In the genomic region with DNA sequence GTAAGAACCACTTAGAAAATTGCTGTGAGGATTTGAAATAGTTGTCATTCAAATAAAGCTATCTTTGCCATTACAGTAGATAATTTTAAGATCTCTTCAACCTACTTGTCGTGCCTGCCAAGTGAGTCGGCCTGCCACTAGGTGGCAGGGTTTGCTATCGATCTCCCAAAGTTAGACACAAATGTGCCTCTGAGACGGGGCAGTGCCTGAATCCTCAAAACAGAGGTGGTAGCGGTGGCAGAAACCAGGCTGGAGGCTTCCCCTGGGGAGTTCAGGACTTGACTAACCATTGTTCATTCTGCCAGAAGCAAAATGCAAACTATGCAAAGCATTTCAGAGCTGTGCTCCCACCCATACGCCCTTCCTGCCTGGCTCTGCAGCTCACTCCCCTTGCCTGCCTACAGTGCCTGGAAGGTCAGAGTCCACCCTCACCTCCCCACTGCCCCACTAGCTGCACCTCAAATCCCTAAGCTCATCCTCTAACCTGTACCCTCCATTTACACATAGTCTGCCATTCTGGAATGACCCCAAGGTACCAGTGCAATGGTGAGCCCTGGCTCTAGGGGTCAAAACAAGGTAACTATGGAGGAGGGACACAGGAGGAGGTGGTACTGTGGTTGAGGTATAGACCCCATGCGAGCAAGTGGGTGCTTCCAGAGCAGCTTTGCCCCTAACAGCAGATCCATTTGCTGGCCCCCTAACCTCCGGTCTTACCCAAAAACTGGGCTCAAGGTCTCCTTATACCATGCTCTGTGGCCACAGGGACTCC, we compare ENCODE assay signal across 8 cellular contexts.
DNase-seq lines count a peak whose midpoint lies in the region; ATAC-seq and TF ChIP-seq lines count a peak whose summit lies in the region.

No MANE protein-coding gene starts in this region.

- H3K9me2 ChIP-seq in PC-3 (replicated peaks; ENCODE audit: low read length) = no peaks in the 10 kb centered on the region

- no peaks in the 10 kb centered on the region for H4K20me1 ChIP-seq in PC-3 (ENCODE audit: low read length)

- TF ChIP-seq CTCF in PC-3 (conservative IDR thresholded peaks at IDR 0.05; ENCODE audit: low read depth, low read length) (peak; percentile 93), suprapubic skin (IDR thresholded peaks at IDR 0.05) (peak; percentile 70 to 86)

- no peaks in the 10 kb centered on the region for H3F3A ChIP-seq in PC-3 (ENCODE audit: low read length, unreplicated experiment)

- BruUV-seq in PC-3 (replicated peaks; lab: Mats Ljungman, UMichigan) = no TSS peak

- no peak overlapping the region for H3K4me3 Mint-ChIP-seq in activated T-cell treated with anti-CD3 and anti-CD28 coated beads, Interleukin-2, amount 50 U/mL, for 72 hours

- DNase-seq in DMS53 treated with DMSO at 0.1 percent for 48 hours (lab: John Stamatoyannopoulos, UW; ENCODE audit: unreplicated experiment) (peak; percentile 69), HuH-7 (ENCODE audit: low spot score) (peak; percentile 76), PC-3 (peak; percentile 86), fibroblast of the conjunctiva (ENCODE audit: low read depth) (peak; percentile 64), nucleus accumbens (lab: John Stamatoyannopoulos, UW) (peak in 47 of 56 donors; percentile 13 to 88 (median 42)), suprapubic skin (ENCODE audit: low spot score in 2 of 2) (peak; percentile 82 to 86)
- DNase-seq in activated T-cell treated with anti-CD3 and anti-CD28 coated beads, Interleukin-2, amount 50 U/mL, for 72 hours = peak; percentile 38 to 44

- no peak overlapping the region for H3K27ac Mint-ChIP-seq in activated T-cell treated with anti-CD3 and anti-CD28 coated beads, Interleukin-2, amount 50 U/mL, for 72 hours

- H3K4me1 Mint-ChIP-seq in activated T-cell treated with anti-CD3 and anti-CD28 coated beads, Interleukin-2, amount 50 U/mL, for 72 hours (ENCODE audit: low read depth) = peaks cover 13% of the 10 kb centered on the region

- no peaks in the 10 kb centered on the region for H3K79me2 ChIP-seq in PC-3 (ENCODE audit: low read length)

- intact Hi-C loops in PC-3 (cut with micrococcal nuclease) = loop anchor here (1.0 to 5.0 kb wide), 4 partner anchors 32 to 242 kb away; no protein-coding TSS in a partner anchor

- CTCF ChIA-PET in PC-3 (lab: Charles Lee) = interaction anchor here (0.6 to 1.4 kb wide), 9 partner anchors 10 to 302 kb away, joined by 3 to 20 read pairs (median 3); no protein-coding TSS in a partner anchor

- H3K4me3 ChIP-seq in PC-3 (ENCODE audit: low read length) (no peak overlapping the region), suprapubic skin (no peak overlapping the region)

- WGBS in suprapubic skin = 31% methylated on average over 8 of the region's 8 CpGs

- H3K9me3 ChIP-seq in PC-3 (ENCODE audit: low read length) (no peaks in the 10 kb centered on the region), suprapubic skin (no peaks in the 10 kb centered on the region)

- no peak overlapping the region for H3K27ac ChIP-seq in PC-3 (ENCODE audit: low read length)
- peak overlapping the region; percentile 0 for H3K27ac ChIP-seq in suprapubic skin

- POLR2A ChIA-PET in PC-3 (lab: Charles Lee; ENCODE audit: unreplicated experiment) = no interaction called here

- peaks cover 29% of the 10 kb centered on the region for H3K4me1 ChIP-seq in PC-3 (ENCODE audit: insufficient read depth, low read length)
- peaks cover 19% of the 10 kb centered on the region for H3K4me1 ChIP-seq in suprapubic skin

- H3K9ac ChIP-seq in PC-3 (ENCODE audit: low read length) = no peak overlapping the region

- 0 out of 2 replicates have a peak overlapping the region, but pooled peaks have one; percentile 44 for H2AFZ ChIP-seq in PC-3 (ENCODE audit: low read length)

- no peaks in the 10 kb centered on the region for H3K27me3 ChIP-seq in PC-3 (ENCODE audit: low read length)
- no peaks in the 10 kb centered on the region for H3K27me3 ChIP-seq in suprapubic skin

- no peaks in the 10 kb centered on the region for H3K9me3 Mint-ChIP-seq in activated T-cell treated with anti-CD3 and anti-CD28 coated beads, Interleukin-2, amount 50 U/mL, for 72 hours

- TF ChIP-seq EP300 in suprapubic skin (IDR thresholded peaks at IDR 0.05) = no peak

- no peaks in the 10 kb centered on the region for H3K36me3 Mint-ChIP-seq in activated T-cell treated with anti-CD3 and anti-CD28 coated beads, Interleukin-2, amount 50 U/mL, for 72 hours (ENCODE audit: insufficient read depth in 2 of 2)

- H3K4me2 ChIP-seq in PC-3 (ENCODE audit: low read length) = 0 out of 2 replicates have a peak overlapping the region, but pooled peaks have one; percentile 29

- peaks cover 3% of the 10 kb centered on the region; the same call in 1 of the 2 replicates for H3K36me3 ChIP-seq in PC-3 (ENCODE audit: low read depth, low read length)
- peaks cover 7% of the 10 kb centered on the region for H3K36me3 ChIP-seq in suprapubic skin

- H3K27me3 Mint-ChIP-seq in activated T-cell treated with anti-CD3 and anti-CD28 coated beads, Interleukin-2, amount 50 U/mL, for 72 hours (ENCODE audit: low read depth) = no peaks in the 10 kb centered on the region

- ATAC-seq in GM21528 (IDR thresholded peaks at IDR 0.05; ENCODE audit: low FRiP score, unreplicated experiment) = peak; percentile 75
- ATAC-seq in PC-3 = peak; percentile 77
- ATAC-seq in activated T-cell treated with anti-CD3 and anti-CD28 coated beads, Interleukin-2, amount 50 U/mL, for 72 hours (replicated peaks in 1 of 2) = peak; percentile 72 to 84

- TF ChIP-seq POLR2A in suprapubic skin (IDR thresholded peaks at IDR 0.05) = no peak
